ENCODE assay signal across 10 cellular contexts in the genomic region with DNA sequence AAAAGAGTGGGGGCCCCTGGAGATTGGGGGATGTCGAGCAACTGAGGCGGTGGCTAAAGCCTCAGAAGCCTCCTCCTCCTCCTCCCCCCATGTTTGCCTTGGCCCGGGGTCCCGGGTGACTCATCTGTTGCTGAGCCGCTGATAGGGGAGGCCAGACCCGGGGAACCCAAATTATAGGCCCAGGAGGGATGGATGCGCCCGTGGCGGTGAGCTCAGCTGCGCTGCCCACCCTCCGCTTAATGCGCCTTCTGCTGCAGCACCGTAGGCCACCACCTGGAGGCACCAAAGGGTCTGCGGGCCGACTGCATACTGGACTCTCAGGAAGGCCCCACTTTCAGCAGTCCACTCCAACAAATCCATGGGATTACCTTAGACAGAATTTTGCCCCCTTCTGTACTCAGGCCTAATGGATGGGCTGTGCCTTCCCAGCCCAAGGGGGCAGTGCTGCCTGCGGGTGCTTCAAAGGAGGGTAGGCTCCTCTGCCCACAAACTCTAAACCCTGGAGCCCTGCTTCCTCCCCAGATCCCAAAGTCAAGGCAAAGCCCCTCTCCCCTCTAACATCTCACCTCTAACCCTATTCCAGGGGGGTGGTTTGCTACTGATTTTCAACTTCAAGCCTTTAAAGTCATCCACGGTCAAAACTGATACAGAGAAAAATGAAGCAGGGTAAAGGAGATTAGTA. TPM values are rescaled to one million over a fixed set of nuclear protein-coding genes. Genes with fewer than 3 reads are reported as not detected.
A peak's percentile ranks its signal among the peaks of the same experiment; 100 is the strongest.
DNase-seq lines count a peak whose midpoint lies in the region; ATAC-seq, FAIRE-seq and TF ChIP-seq lines count a peak whose summit lies in the region.
"Had no signal": no experiment of that assay in that cellular context is flagged by ENCODE, and none has a peak within 500 bp of the region (broad histone marks: within the 10 kb centered on the region; RNA-seq: fewer than 3 reads in every experiment).

No MANE protein-coding gene starts in this region.

- no peaks in the 10 kb centered on the region for H3K36me3 ChIP-seq in Panc1 (ENCODE audit: control insufficient read depth, insufficient read depth, low read length)
- H3K36me3 ChIP-seq in neural progenitor cell, result no peaks in the 10 kb centered on the region

- BruUV-seq in Calu3 (replicated peaks; lab: Mats Ljungman, UMichigan), result no TSS peak
- BruUV-seq in Panc1 (replicated peaks; lab: Mats Ljungman, UMichigan), result no TSS peak

- H3K9ac ChIP-seq in neural progenitor cell, result no peak overlapping the region

- H3K4me2 ChIP-seq in neural progenitor cell, result no peak overlapping the region

- H3K36me3 Mint-ChIP-seq in Calu3 (ENCODE audit: insufficient read depth, unreplicated experiment), result peaks cover 6% of the 10 kb centered on the region
- no peaks in the 10 kb centered on the region for H3K36me3 Mint-ChIP-seq in neural progenitor cell

- H3K4me1 ChIP-seq in Panc1 (ENCODE audit: control insufficient read depth, insufficient read depth, low read length) (peaks cover 12% of the 10 kb centered on the region), neural progenitor cell (peaks cover 23% of the 10 kb centered on the region)

- H3K27ac Mint-ChIP-seq in Calu3 (ENCODE audit: unreplicated experiment) (no peak overlapping the region), neural progenitor cell (no peak overlapping the region)

- intact Hi-C loops in Calu3 (cut with micrococcal nuclease; ENCODE audit: unreplicated experiment), result loop anchor here (10.0 kb wide), 1 partner anchor 119 kb away; a partner anchor contains a TSS
- intact Hi-C loops in Panc1 (cut with micrococcal nuclease; ENCODE audit: unreplicated experiment), result no loop called here

- POLR2A ChIA-PET in Panc1 (lab: Charles Lee), result no interaction called here

- H3K4me3 Mint-ChIP-seq in Calu3 (ENCODE audit: low read depth, unreplicated experiment) (no peak overlapping the region), neural progenitor cell (peak overlapping the region; percentile 14)

- H3K27me3 ChIP-seq in Panc1 (ENCODE audit: control insufficient read depth, insufficient read depth, low read length), result peaks cover 7% of the 10 kb centered on the region
- peaks cover 100% of the 10 kb centered on the region for H3K27me3 ChIP-seq in neural progenitor cell

- peaks cover 93% of the 10 kb centered on the region for H3K27me3 Mint-ChIP-seq in Calu3 (ENCODE audit: unreplicated experiment)
- H3K27me3 Mint-ChIP-seq in neural progenitor cell (ENCODE audit: insufficient read depth, low read depth), result peaks cover 83% of the 10 kb centered on the region

- TF ChIP-seq POLR2A in GM12891 (IDR thresholded peaks at IDR 0.05; ENCODE audit: low read depth, low read length), result no peak

- H3K4me3 ChIP-seq in Panc1 (ENCODE audit: low read depth in 2 of 2, low read length in 2 of 2) (no peak overlapping the region), epithelial cell of esophagus (ENCODE audit: low read length) (no peak overlapping the region), neural progenitor cell (no peak overlapping the region)

- H3K9me3 Mint-ChIP-seq in Calu3 (ENCODE audit: low read depth, unreplicated experiment), result no peaks in the 10 kb centered on the region
- H3K9me3 Mint-ChIP-seq in neural progenitor cell, result peaks cover 5% of the 10 kb centered on the region

- FAIRE-seq in GM12891 (lab: Jason Lieb, UNC), result no peak

- ATAC-seq in Panc1 (no peak), HG03342 (IDR thresholded peaks at IDR 0.05; ENCODE audit: unreplicated experiment) (no peak)

- no peaks in the 10 kb centered on the region for H3K79me2 ChIP-seq in neural progenitor cell (ENCODE audit: low read depth)

- H3F3A ChIP-seq in neural progenitor cell (ENCODE audit: low read depth), result peaks cover 19% of the 10 kb centered on the region

- H3K27ac ChIP-seq in Panc1 (ENCODE audit: low read length) (no peak overlapping the region), neural progenitor cell (no peak overlapping the region)

- peaks cover 34% of the 10 kb centered on the region for H3K4me1 Mint-ChIP-seq in Calu3 (ENCODE audit: low read depth, unreplicated experiment)
- peaks cover 45% of the 10 kb centered on the region for H3K4me1 Mint-ChIP-seq in neural progenitor cell

- TF ChIP-seq CTCF in Calu3 (IDR thresholded peaks at IDR 0.05; ENCODE audit: unreplicated experiment) (peak; percentile 37), Panc1 (IDR thresholded peaks at IDR 0.05) (peak; percentile 69), epithelial cell of esophagus (IDR thresholded peaks at IDR 0.05; ENCODE audit: insufficient read depth, low read depth, low read length, missing control alignments) (peak; percentile 55), neural progenitor cell (IDR thresholded peaks at IDR 0.05) (peak; percentile 66)

- DNase-seq in Calu3 (peak; percentile 31), Panc1 (ENCODE audit: low read depth, low spot score) (no peak), epithelial cell of esophagus (ENCODE audit: low read depth) (no peak), neural progenitor cell (ENCODE audit: low spot score) (peak; percentile 79), NCI-H2081 (lab: John Stamatoyannopoulos, UW) (no peak), NCI-H748 (lab: John Stamatoyannopoulos, UW; ENCODE audit: unreplicated experiment) (no peak), GM12891 (ENCODE audit: insufficient read length, low spot score) (no peak)

- CTCF ChIA-PET in Calu3 (lab: Charles Lee) (no interaction called here), Panc1 (lab: Charles Lee) (interaction anchor here (0.6 kb wide), 1 partner anchor 91 kb away, joined by 4 read pairs; no protein-coding TSS in a partner anchor)

- H4K20me1 ChIP-seq in neural progenitor cell (ENCODE audit: low read depth), result peaks cover 63% of the 10 kb centered on the region

- in situ Hi-C loops in Panc1 (cut with HindIII; ENCODE audit: low pct_unique_long_range_greater_than_20kb, low sequenced_read_pairs), result no loop called here

- no peaks in the 10 kb centered on the region for H3K9me3 ChIP-seq in Panc1 (ENCODE audit: control insufficient read depth, insufficient read depth, low read depth, low read length)
- no peaks in the 10 kb centered on the region for H3K9me3 ChIP-seq in neural progenitor cell (ENCODE audit: low read depth)

- no peak overlapping the region for H2AFZ ChIP-seq in neural progenitor cell (replicated peaks)

TF ChIP-seq in GM12891, 5 proteins besides CTCF, POLR2A, EP300 and RAD21:
- TF ChIP-seq POLR2AphosphoS5 (IDR thresholded peaks at IDR 0.05; ENCODE audit: low read depth, low read length) (no peak), PAX5 (IDR thresholded peaks at IDR 0.05; ENCODE audit: insufficient read depth, low read length, severe bottlenecking) (no peak)

RNA-seq across cellular contexts. Expression of a gene that starts 2.6 kb away (rescaled TPM):
- total RNA-seq in Calu3 (2022), result 0.73 TPM in 1 of 2 replicates, not detected in the other
- total RNA-seq in Panc1 (2021; ENCODE audit: unreplicated experiment), result 2.3 TPM
- polyA plus RNA-seq in Panc1 (2012; ENCODE audit: insufficient read length), result 3.1 TPM
- total RNA-seq in neural progenitor cell (ENCODE audit: low replicate concordance), result 0.07 and 1.2 TPM in 2 replicates
- 0.30 TPM for polyA plus RNA-seq in GM12891 (2012; ENCODE audit: low read depth, missing spikeins)

RNA-seq across cellular contexts. Expression of a gene that starts 4.0 kb away (rescaled TPM):
- not detected in 2 replicates for total RNA-seq in Calu3 (2022)
- not detected for total RNA-seq in Panc1 (2021; ENCODE audit: unreplicated experiment)
- polyA plus RNA-seq in Panc1 (2012; ENCODE audit: insufficient read length), result not detected
- 0.56 TPM in 1 of 2 replicates, not detected in the other for total RNA-seq in neural progenitor cell (ENCODE audit: low replicate concordance)
- not detected for polyA plus RNA-seq in GM12891 (2012; ENCODE audit: low read depth, missing spikeins)
- total RNA-seq: H4, renal cortical epithelial cell had no signal

RNA-seq across cellular contexts. Expression of a gene that starts 16.8 kb away (rescaled TPM):
- total RNA-seq in Calu3 (2022) (142 and 164 TPM in 2 replicates), Panc1 (2021; ENCODE audit: unreplicated experiment) (224 TPM), neural progenitor cell (ENCODE audit: low replicate concordance) (84.1 and 144 TPM in 2 replicates)
- polyA plus RNA-seq in Panc1 (2012; ENCODE audit: insufficient read length), result 210 TPM
- polyA plus RNA-seq in GM12891 (2012; ENCODE audit: low read depth, missing spikeins), result 121 TPM

RNA-seq across cellular contexts. Expression of a gene that starts 25.0 kb away (rescaled TPM):
- total RNA-seq in Calu3 (2022) (0.12 and 0.21 TPM in 2 replicates), Panc1 (2021; ENCODE audit: unreplicated experiment) (0.51 TPM), neural progenitor cell (ENCODE audit: low replicate concordance) (0.25 TPM in 1 of 2 replicates, not detected in the other)
- polyA plus RNA-seq in Panc1 (2012; ENCODE audit: insufficient read length), result 0.30 TPM
- 2.0 TPM for polyA plus RNA-seq in GM12891 (2012; ENCODE audit: low read depth, missing spikeins)

RNA-seq across cellular contexts. Expression of a gene that starts 44.4 kb away (rescaled TPM):
- 34.2 and 36.9 TPM in 2 replicates for total RNA-seq in Calu3 (2022)
- total RNA-seq in Panc1 (2021; ENCODE audit: unreplicated experiment), result 57.3 TPM
- polyA plus RNA-seq in Panc1 (2012; ENCODE audit: insufficient read length), result 55.5 TPM
- total RNA-seq in neural progenitor cell (ENCODE audit: low replicate concordance), result 32.4 and 41.8 TPM in 2 replicates
- 49.9 TPM for polyA plus RNA-seq in GM12891 (2012; ENCODE audit: low read depth, missing spikeins)

Comparison
In these comparisons a context has a peak if more than half of its experiments do, and no peak if none do; other contexts are left out.
1. DNase-seq: peak in Calu3 (single experiment) and neural progenitor cell (single experiment); none in Panc1 (single experiment), epithelial cell of esophagus (single experiment), NCI-H2081 (0 of 2), NCI-H748 (single experiment) and GM12891 (single experiment).
2. Peak in every context shown above with its lines, with median percentiles within 50 percentile points of each other: CTCF ChIP-seq.